ENCODE assay signal across 1 cellular context in the genomic region with DNA sequence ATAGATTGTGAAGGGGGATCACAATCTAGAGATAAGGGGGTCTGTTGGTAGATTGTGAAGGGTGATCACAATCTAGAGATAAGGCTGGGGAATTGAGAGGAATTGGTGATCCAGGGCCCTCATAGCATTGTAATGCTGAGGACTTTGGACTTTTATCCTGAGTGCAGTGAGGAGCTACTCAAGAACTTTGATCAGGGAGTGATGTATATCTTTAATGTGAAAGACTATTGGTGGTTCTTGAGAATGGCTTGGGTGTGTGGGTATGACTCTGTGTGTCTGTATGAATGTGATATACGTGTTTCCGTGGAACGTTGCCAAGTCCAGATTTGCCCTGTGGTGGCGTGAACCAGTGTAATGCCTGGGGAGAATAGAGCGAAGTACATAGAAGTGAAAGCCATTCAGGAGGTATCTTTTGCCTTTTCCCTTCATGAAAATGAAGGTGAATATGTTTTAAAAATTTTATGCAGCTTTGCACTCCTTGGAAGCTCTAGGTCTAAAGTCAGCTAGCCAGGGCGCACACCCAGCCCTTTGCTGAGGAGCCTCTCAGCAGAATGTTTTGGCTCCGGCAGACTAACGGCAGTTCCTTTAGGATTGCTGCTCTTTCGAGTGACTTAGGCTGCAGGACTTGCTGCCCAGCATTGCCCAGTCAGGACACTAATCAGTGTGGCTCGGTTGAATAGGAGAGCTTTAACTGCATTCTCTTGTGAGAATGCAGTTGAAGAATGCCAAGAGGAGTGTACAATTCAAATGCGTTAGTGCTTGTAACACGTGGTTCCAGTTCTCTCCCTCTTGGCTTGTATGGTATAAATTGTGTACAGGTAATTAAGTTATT.
TF ChIP-seq lines count a peak whose summit lies in the region.

No MANE protein-coding gene starts in this region.

TF ChIP-seq in K562, 482 proteins besides CTCF, POLR2A, EP300 and RAD21 (continued from another document and continues in another):
- TF ChIP-seq, protein P1, sequence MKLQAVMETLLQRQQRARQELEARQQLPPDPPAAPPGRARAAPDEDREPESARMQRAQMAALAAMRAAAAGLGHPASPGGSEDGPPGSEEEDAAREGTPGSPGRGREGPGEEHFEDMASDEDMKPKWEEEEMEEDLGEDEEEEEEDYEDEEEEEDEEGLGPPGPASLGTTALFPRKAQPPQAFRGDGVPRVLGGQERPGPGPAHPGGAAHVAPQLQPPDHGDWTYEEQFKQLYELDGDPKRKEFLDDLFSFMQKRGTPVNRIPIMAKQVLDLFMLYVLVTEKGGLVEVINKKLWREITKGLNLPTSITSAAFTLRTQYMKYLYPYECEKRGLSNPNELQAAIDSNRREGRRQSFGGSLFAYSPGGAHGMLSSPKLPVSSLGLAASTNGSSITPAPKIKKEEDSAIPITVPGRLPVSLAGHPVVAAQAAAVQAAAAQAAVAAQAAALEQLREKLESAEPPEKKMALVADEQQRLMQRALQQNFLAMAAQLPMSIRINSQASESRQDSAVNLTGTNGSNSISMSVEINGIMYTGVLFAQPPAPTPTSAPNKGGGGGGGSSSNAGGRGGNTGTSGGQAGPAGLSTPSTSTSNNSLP (IDR thresholded peaks at IDR 0.05; ENCODE audit: borderline replicate concordance, low read depth, low read length) = 0 out of 2 replicates have a peak, but pooled peaks have one; percentile 43
- peak; percentile 96 for TF ChIP-seq NFIC (IDR thresholded peaks at IDR 0.05)
- TF ChIP-seq, protein P2, sequence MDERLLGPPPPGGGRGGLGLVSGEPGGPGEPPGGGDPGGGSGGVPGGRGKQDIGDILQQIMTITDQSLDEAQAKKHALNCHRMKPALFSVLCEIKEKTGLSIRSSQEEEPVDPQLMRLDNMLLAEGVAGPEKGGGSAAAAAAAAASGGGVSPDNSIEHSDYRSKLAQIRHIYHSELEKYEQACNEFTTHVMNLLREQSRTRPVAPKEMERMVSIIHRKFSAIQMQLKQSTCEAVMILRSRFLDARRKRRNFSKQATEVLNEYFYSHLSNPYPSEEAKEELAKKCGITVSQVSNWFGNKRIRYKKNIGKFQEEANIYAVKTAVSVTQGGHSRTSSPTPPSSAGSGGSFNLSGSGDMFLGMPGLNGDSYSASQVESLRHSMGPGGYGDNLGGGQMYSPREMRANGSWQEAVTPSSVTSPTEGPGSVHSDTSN (CRISPR knock-in tag; IDR thresholded peaks at IDR 0.05; ENCODE audit: low read depth) = no peak
- TF ChIP-seq, protein P2 (tag; conservative IDR thresholded peaks at IDR 0.05; ENCODE audit: low read depth) = peak; percentile 37
- TF ChIP-seq RCOR1 (IDR thresholded peaks at IDR 0.05; ENCODE audit: borderline replicate concordance in 1 of 2, low read depth in 2 of 2, low read length in 2 of 2) = peak in 1 of 2 experiments; percentile 63; a peak in 1 of 4 replicates
- TF ChIP-seq, protein P3, sequence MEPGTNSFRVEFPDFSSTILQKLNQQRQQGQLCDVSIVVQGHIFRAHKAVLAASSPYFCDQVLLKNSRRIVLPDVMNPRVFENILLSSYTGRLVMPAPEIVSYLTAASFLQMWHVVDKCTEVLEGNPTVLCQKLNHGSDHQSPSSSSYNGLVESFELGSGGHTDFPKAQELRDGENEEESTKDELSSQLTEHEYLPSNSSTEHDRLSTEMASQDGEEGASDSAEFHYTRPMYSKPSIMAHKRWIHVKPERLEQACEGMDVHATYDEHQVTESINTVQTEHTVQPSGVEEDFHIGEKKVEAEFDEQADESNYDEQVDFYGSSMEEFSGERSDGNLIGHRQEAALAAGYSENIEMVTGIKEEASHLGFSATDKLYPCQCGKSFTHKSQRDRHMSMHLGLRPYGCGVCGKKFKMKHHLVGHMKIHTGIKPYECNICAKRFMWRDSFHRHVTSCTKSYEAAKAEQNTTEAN (CRISPR knock-in tag; IDR thresholded peaks at IDR 0.05) = no peak
- TF ChIP-seq SP1 (CRISPR knock-in tag; IDR thresholded peaks at IDR 0.05) = peak; percentile 50; the same call in 1 of the 2 replicates
- TF ChIP-seq DPF2 (IDR thresholded peaks at IDR 0.05) = peak; percentile 77
- TF ChIP-seq, protein P4, sequence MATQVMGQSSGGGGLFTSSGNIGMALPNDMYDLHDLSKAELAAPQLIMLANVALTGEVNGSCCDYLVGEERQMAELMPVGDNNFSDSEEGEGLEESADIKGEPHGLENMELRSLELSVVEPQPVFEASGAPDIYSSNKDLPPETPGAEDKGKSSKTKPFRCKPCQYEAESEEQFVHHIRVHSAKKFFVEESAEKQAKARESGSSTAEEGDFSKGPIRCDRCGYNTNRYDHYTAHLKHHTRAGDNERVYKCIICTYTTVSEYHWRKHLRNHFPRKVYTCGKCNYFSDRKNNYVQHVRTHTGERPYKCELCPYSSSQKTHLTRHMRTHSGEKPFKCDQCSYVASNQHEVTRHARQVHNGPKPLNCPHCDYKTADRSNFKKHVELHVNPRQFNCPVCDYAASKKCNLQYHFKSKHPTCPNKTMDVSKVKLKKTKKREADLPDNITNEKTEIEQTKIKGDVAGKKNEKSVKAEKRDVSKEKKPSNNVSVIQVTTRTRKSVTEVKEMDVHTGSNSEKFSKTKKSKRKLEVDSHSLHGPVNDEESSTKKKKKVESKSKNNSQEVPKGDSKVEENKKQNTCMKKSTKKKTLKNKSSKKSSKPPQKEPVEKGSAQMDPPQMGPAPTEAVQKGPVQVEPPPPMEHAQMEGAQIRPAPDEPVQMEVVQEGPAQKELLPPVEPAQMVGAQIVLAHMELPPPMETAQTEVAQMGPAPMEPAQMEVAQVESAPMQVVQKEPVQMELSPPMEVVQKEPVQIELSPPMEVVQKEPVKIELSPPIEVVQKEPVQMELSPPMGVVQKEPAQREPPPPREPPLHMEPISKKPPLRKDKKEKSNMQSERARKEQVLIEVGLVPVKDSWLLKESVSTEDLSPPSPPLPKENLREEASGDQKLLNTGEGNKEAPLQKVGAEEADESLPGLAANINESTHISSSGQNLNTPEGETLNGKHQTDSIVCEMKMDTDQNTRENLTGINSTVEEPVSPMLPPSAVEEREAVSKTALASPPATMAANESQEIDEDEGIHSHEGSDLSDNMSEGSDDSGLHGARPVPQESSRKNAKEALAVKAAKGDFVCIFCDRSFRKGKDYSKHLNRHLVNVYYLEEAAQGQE (CRISPR knock-in tag; IDR thresholded peaks at IDR 0.05; ENCODE audit: low read depth) = no peak
- no peak for TF ChIP-seq DMBX1 (CRISPR knock-in tag; IDR thresholded peaks at IDR 0.05; ENCODE audit: borderline replicate concordance)
- peak; percentile 41; the same call in 1 of the 2 replicates for TF ChIP-seq GATA2 (CRISPR knock-in tag; IDR thresholded peaks at IDR 0.05)
- TF ChIP-seq DACH1 (IDR thresholded peaks at IDR 0.05; ENCODE audit: partially characterized antibody) = peak; percentile 9
- TF ChIP-seq, protein P5, sequence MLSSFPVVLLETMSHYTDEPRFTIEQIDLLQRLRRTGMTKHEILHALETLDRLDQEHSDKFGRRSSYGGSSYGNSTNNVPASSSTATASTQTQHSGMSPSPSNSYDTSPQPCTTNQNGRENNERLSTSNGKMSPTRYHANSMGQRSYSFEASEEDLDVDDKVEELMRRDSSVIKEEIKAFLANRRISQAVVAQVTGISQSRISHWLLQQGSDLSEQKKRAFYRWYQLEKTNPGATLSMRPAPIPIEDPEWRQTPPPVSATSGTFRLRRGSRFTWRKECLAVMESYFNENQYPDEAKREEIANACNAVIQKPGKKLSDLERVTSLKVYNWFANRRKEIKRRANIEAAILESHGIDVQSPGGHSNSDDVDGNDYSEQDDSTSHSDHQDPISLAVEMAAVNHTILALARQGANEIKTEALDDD (IDR thresholded peaks at IDR 0.05) = no peak
- TF ChIP-seq ARID1B (IDR thresholded peaks at IDR 0.05) = peak; percentile 78
- TF ChIP-seq, protein P6, sequence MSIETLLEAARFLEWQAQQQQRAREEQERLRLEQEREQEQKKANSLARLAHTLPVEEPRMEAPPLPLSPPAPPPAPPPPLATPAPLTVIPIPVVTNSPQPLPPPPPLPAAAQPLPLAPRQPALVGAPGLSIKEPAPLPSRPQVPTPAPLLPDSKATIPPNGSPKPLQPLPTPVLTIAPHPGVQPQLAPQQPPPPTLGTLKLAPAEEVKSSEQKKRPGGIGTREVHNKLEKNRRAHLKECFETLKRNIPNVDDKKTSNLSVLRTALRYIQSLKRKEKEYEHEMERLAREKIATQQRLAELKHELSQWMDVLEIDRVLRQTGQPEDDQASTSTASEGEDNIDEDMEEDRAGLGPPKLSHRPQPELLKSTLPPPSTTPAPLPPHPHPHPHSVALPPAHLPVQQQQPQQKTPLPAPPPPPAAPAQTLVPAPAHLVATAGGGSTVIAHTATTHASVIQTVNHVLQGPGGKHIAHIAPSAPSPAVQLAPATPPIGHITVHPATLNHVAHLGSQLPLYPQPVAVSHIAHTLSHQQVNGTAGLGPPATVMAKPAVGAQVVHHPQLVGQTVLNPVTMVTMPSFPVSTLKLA (conservative IDR thresholded peaks at IDR 0.05) = 0 out of 4 replicates have a peak, but pooled peaks of 1 of the 2 experiments have one; percentile 9
- 0 out of 2 replicates have a peak, but pooled peaks have one; percentile 46 for TF ChIP-seq MTA3 (IDR thresholded peaks at IDR 0.05; ENCODE audit: borderline replicate concordance)
- TF ChIP-seq ZNF253 (CRISPR knock-in tag; conservative IDR thresholded peaks at IDR 0.05) = no peak
- peak; percentile 59 for TF ChIP-seq FOSL1 (tag; conservative IDR thresholded peaks at IDR 0.05)
- peak; percentile 28; the same call in 1 of the 2 replicates for TF ChIP-seq ATF7 (IDR thresholded peaks at IDR 0.05)
- TF ChIP-seq MEIS2 (IDR thresholded peaks at IDR 0.05; ENCODE audit: partially characterized antibody) = peak; percentile 67
- peak; percentile 85; the same call in 1 of the 2 replicates for TF ChIP-seq HDAC2 (IDR thresholded peaks at IDR 0.05)
- TF ChIP-seq, protein P7, sequence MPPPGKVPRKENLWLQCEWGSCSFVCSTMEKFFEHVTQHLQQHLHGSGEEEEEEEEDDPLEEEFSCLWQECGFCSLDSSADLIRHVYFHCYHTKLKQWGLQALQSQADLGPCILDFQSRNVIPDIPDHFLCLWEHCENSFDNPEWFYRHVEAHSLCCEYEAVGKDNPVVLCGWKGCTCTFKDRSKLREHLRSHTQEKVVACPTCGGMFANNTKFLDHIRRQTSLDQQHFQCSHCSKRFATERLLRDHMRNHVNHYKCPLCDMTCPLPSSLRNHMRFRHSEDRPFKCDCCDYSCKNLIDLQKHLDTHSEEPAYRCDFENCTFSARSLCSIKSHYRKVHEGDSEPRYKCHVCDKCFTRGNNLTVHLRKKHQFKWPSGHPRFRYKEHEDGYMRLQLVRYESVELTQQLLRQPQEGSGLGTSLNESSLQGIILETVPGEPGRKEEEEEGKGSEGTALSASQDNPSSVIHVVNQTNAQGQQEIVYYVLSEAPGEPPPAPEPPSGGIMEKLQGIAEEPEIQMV (tag; conservative IDR thresholded peaks at IDR 0.05; ENCODE audit: low read depth) = no peak
- no peak for TF ChIP-seq GTF2F1 (IDR thresholded peaks at IDR 0.05; ENCODE audit: low read depth, low read length)
- peak; percentile 58; the same call in 1 of the 2 replicates for TF ChIP-seq BCOR (IDR thresholded peaks at IDR 0.05)
- TF ChIP-seq NFE2 (IDR thresholded peaks at IDR 0.05; ENCODE audit: low read depth) = 0 out of 2 replicates have a peak, but pooled peaks have one; percentile 14
- TF ChIP-seq, protein P8, sequence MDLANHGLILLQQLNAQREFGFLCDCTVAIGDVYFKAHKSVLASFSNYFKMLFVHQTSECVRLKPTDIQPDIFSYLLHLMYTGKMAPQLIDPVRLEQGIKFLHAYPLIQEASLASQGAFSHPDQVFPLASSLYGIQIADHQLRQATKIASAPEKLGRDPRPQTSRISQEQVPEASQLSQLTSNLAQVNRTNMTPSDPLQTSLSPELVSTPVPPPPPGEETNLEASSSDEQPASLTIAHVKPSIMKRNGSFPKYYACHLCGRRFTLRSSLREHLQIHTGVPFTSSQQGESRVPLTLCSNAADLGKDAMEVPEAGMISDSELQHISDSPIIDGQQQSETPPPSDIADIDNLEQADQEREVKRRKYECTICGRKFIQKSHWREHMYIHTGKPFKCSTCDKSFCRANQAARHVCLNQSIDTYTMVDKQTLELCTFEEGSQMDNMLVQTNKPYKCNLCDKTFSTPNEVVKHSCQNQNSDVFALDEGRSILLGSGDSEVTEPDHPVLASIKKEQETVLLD (IDR thresholded peaks at IDR 0.05) = peak; percentile 48; the same call in 1 of the 2 replicates
- peak; percentile 34; the same call in 1 of the 2 replicates for TF ChIP-seq NCOR1 (IDR thresholded peaks at IDR 0.05)
- TF ChIP-seq TEAD4 (IDR thresholded peaks at IDR 0.05; ENCODE audit: low read length) = peak; percentile 46; the same call in 1 of the 2 replicates
- TF ChIP-seq TEAD4 (CRISPR knock-in tag; IDR thresholded peaks at IDR 0.05; ENCODE audit: borderline replicate concordance) = no peak
- TF ChIP-seq JUND (IDR thresholded peaks at IDR 0.05; ENCODE audit: borderline replicate concordance, low read depth, low read length) = 0 out of 2 replicates have a peak, but pooled peaks have one; percentile 32
- TF ChIP-seq JUND (tag; IDR thresholded peaks at IDR 0.05; ENCODE audit: borderline replicate concordance, low read depth, low read length) = no peak
- TF ChIP-seq, protein P9, sequence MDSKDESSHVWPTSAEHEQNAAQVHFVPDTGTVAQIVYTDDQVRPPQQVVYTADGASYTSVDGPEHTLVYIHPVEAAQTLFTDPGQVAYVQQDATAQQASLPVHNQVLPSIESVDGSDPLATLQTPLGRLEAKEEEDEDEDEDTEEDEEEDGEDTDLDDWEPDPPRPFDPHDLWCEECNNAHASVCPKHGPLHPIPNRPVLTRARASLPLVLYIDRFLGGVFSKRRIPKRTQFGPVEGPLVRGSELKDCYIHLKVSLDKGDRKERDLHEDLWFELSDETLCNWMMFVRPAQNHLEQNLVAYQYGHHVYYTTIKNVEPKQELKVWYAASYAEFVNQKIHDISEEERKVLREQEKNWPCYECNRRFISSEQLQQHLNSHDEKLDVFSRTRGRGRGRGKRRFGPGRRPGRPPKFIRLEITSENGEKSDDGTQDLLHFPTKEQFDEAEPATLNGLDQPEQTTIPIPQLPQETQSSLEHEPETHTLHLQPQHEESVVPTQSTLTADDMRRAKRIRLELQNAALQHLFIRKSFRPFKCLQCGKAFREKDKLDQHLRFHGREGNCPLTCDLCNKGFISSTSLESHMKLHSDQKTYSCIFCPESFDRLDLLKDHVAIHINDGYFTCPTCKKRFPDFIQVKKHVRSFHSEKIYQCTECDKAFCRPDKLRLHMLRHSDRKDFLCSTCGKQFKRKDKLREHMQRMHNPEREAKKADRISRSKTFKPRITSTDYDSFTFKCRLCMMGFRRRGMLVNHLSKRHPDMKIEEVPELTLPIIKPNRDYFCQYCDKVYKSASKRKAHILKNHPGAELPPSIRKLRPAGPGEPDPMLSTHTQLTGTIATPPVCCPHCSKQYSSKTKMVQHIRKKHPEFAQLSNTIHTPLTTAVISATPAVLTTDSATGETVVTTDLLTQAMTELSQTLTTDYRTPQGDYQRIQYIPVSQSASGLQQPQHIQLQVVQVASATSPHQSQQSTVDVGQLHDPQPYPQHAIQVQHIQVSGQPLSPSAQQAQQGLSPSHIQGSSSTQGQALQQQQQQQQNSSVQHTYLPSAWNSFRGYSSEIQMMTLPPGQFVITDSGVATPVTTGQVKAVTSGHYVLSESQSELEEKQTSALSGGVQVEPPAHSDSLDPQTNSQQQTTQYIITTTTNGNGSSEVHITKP (IDR thresholded peaks at IDR 0.05; ENCODE audit: partially characterized antibody) = peak; percentile 83
